Comparison of ENCODE assay signal across 9 cellular contexts in genomic region chr5:140548791-140549190, GRCh38. TPM values are rescaled to one million over a fixed set of nuclear protein-coding genes. Genes with fewer than 3 reads are reported as not detected.
DNase-seq lines count a peak whose midpoint lies in the region; ATAC-seq and TF ChIP-seq lines count a peak whose summit lies in the region.
"Had no signal": no experiment of that assay in that cellular context is flagged by ENCODE, and none has a peak within 500 bp of the region (broad histone marks: within the 10 kb centered on the region; RNA-seq: fewer than 3 reads in every experiment).

No MANE protein-coding gene starts in this region.

- H4K20me1 ChIP-seq in PC-9 (ENCODE audit: insufficient read depth), result peaks cover 4% of the 10 kb centered on the region; the same call in 1 of the 2 replicates

- peaks cover 33% of the 10 kb centered on the region; the same call in 1 of the 2 replicates for H3F3A ChIP-seq in PC-9 (ENCODE audit: insufficient read depth, low read depth)

- no peaks in the 10 kb centered on the region for H3K9me2 ChIP-seq in PC-9 (ENCODE audit: insufficient read depth)

- peaks cover 36% of the 10 kb centered on the region for H3K4me1 ChIP-seq in CD4-positive, alpha-beta memory T cell (ENCODE audit: insufficient read depth, low read length)
- H3K4me1 ChIP-seq in PC-9 (replicated peaks; ENCODE audit: insufficient read depth), result no peaks in the 10 kb centered on the region

- peaks cover 0 to 3% (median 0%) of the 10 kb centered on the region in 8 donors for H3K9me3 Mint-ChIP-seq in CD4-positive, alpha-beta memory T cell
- H3K9me3 Mint-ChIP-seq in progenitor cell of endocrine pancreas (ENCODE audit: low read depth), result no peaks in the 10 kb centered on the region

- H3K4me1 Mint-ChIP-seq in CD4-positive, alpha-beta memory T cell, result peaks cover 27 to 61% (median 35%) of the 10 kb centered on the region in 4 donors
- peaks cover 14% of the 10 kb centered on the region for H3K4me1 Mint-ChIP-seq in progenitor cell of endocrine pancreas (ENCODE audit: low read depth)

- no peaks in the 10 kb centered on the region for H3K27me3 Mint-ChIP-seq in CD4-positive, alpha-beta memory T cell
- H3K27me3 Mint-ChIP-seq in progenitor cell of endocrine pancreas, result no peaks in the 10 kb centered on the region

- POLR2A ChIA-PET in CD4-positive, alpha-beta memory T cell (lab: Charles Lee; ENCODE audit: partially characterized antibody), result interaction anchor here (0.6 to 5.3 kb wide), 14 partner anchors 10 to 435 kb away, joined by 3 to 79 read pairs (median 16); partner anchors contain the start of genes ANKHD1, APBB3, CD14 and HARS1
- POLR2A ChIA-PET in PC-9 (lab: Charles Lee; ENCODE audit: unreplicated experiment), result no interaction called here

- H3K27ac Mint-ChIP-seq in CD4-positive, alpha-beta memory T cell, result peak overlapping the region; percentile 91 to 97 (median 97)
- H3K27ac Mint-ChIP-seq in progenitor cell of endocrine pancreas, result peak overlapping the region; percentile 49

- CTCF ChIA-PET in CD4-positive, alpha-beta memory T cell (lab: Charles Lee; ENCODE audit: partially characterized antibody), result interaction anchor here (0.9 to 3.7 kb wide), 9 partner anchors 8 to 173 kb away, joined by 4 to 49 read pairs (median 13); partner anchors contain the start of genes CD14, IK, NDUFA2 and SRA1
- CTCF ChIA-PET in PC-9 (lab: Charles Lee), result no interaction called here

- H2AFZ ChIP-seq in PC-9, result no peak overlapping the region

- H3K9me3 ChIP-seq in CD4-positive, alpha-beta memory T cell (ENCODE audit: control insufficient read depth in 1 of 2, low read length in 2 of 2), result no peaks in the 10 kb centered on the region
- no peaks in the 10 kb centered on the region for H3K9me3 ChIP-seq in PC-9 (ENCODE audit: insufficient read depth, low read depth)

- intact Hi-C loops in CD4-positive, alpha-beta memory T cell (cut with micrococcal nuclease), result no loop called here
- intact Hi-C loops in PC-9 (cut with micrococcal nuclease; ENCODE audit: unreplicated experiment), result no loop called here

- peak overlapping the region in 7 of 8 donors; percentile 9 to 91 (median 66) for H3K4me3 Mint-ChIP-seq in CD4-positive, alpha-beta memory T cell
- H3K4me3 Mint-ChIP-seq in progenitor cell of endocrine pancreas (ENCODE audit: low read depth), result no peak overlapping the region

- no peak overlapping the region for H3K4me2 ChIP-seq in PC-9
- H3K4me2 ChIP-seq: KMS-11 had no signal

- peaks cover 32 to 50% of the 10 kb centered on the region in 2 donors for H3K36me3 Mint-ChIP-seq in CD4-positive, alpha-beta memory T cell
- peaks cover 21% of the 10 kb centered on the region for H3K36me3 Mint-ChIP-seq in progenitor cell of endocrine pancreas (ENCODE audit: insufficient read depth)

- no peak overlapping the region for H3K4me3 ChIP-seq in CD4-positive, alpha-beta memory T cell (ENCODE audit: low read length in 2 of 2)
- no peak overlapping the region for H3K4me3 ChIP-seq in PC-9

- no TSS peak for BruUV-seq in PC-9 (replicated peaks; lab: Mats Ljungman, UMichigan)

- no peak for DNase-seq in CD4-positive, alpha-beta memory T cell
- no peak for DNase-seq in PC-9
- no peak for DNase-seq in epithelial cell of prostate (ENCODE audit: low read depth, low spot score)
- DNase-seq in progenitor cell of endocrine pancreas (ENCODE audit: low spot score, unreplicated experiment), result no peak
- no peak for DNase-seq in RPMI8226
- DNase-seq in stimulated activated CD4-positive, alpha-beta T cell treated with anti-CD3 and anti-CD28 coated beads, Interleukin-12 subunit alpha, Interleukin-12 subunit beta, amount 100 ng/mL, for 4 hours, result no peak
- no peak for DNase-seq in NCI-H2227 (lab: John Stamatoyannopoulos, UW; ENCODE audit: unreplicated experiment)

- ATAC-seq in HG02852 (IDR thresholded peaks at IDR 0.05; ENCODE audit: unreplicated experiment), result no peak

- TF ChIP-seq CTCF in PC-9 (conservative IDR thresholded peaks at IDR 0.05) (no peak), progenitor cell of endocrine pancreas (IDR thresholded peaks at IDR 0.05; ENCODE audit: unreplicated experiment) (no peak)

- H3K27me3 ChIP-seq in CD4-positive, alpha-beta memory T cell (ENCODE audit: insufficient read depth, low read length), result no peaks in the 10 kb centered on the region
- H3K27me3 ChIP-seq in PC-9 (ENCODE audit: insufficient read depth, low read depth), result no peaks in the 10 kb centered on the region

- peaks cover 29% of the 10 kb centered on the region for H3K36me3 ChIP-seq in CD4-positive, alpha-beta memory T cell (ENCODE audit: insufficient read depth, low read length)
- H3K36me3 ChIP-seq in PC-9 (ENCODE audit: low read depth), result peaks cover 7% of the 10 kb centered on the region; the same call in 1 of the 2 replicates

- peak overlapping the region; percentile 77 for H3K27ac ChIP-seq in CD4-positive, alpha-beta memory T cell (ENCODE audit: low read depth, low read length)
- H3K27ac ChIP-seq in PC-9, result peak overlapping the region; percentile 38; the same call in 1 of the 2 replicates
- H3K27ac ChIP-seq in epithelial cell of prostate, result peak overlapping the region; percentile 83
- H3K27ac ChIP-seq: KMS-11 had no signal

- H3K79me2 ChIP-seq in PC-9 (ENCODE audit: low read depth), result no peaks in the 10 kb centered on the region

RNA-seq across cellular contexts. Expression of gene EIF4EBP3, which starts 1.3 kb away (rescaled TPM):
- 10 to 100 TPM; 15.3 to 18.8 TPM for total RNA-seq in CD4-positive, alpha-beta memory T cell
- 10 to 100 TPM; 31.9 to 44.3 TPM for polyA plus RNA-seq in CD4-positive, alpha-beta memory T cell
- 4.8 and 5.6 TPM in 2 replicates for total RNA-seq in PC-9 (2021)
- total RNA-seq in progenitor cell of endocrine pancreas, result 6.1 and 6.7 TPM in 2 replicates

RNA-seq across cellular contexts. Expression of gene SRA1, which starts 8.5 kb away (rescaled TPM):
- 10 to 100 TPM; 24.5 to 26.6 TPM for total RNA-seq in CD4-positive, alpha-beta memory T cell
- polyA plus RNA-seq in CD4-positive, alpha-beta memory T cell, result 10 to 100 TPM; 35.5 to 46.8 TPM
- total RNA-seq in PC-9 (2021), result 30.5 and 36.1 TPM in 2 replicates
- total RNA-seq in progenitor cell of endocrine pancreas, result 31.8 and 34.6 TPM in 2 replicates

RNA-seq across cellular contexts. Expression of gene APBB3, which starts 15.6 kb away (rescaled TPM):
- total RNA-seq in CD4-positive, alpha-beta memory T cell, result 10 to 100 TPM; 72.9 to 75.4 TPM
- polyA plus RNA-seq in CD4-positive, alpha-beta memory T cell, result 1 to 10 TPM; 2.1 to 4.9 TPM
- total RNA-seq in PC-9 (2021) (23.4 and 26.0 TPM in 2 replicates), progenitor cell of endocrine pancreas (47.8 and 53.6 TPM in 2 replicates)

RNA-seq across cellular contexts. Expression of gene SLC35A4, which starts 15.8 kb away (rescaled TPM):
- 10 to 100 TPM; 49.0 to 59.4 TPM for total RNA-seq in CD4-positive, alpha-beta memory T cell
- 100 to 1,000 TPM; 105 to 115 TPM for polyA plus RNA-seq in CD4-positive, alpha-beta memory T cell
- total RNA-seq in PC-9 (2021) (44.2 and 66.2 TPM in 2 replicates), progenitor cell of endocrine pancreas (67.3 and 69.2 TPM in 2 replicates)
